Comparison of ENCODE assay signal across 8 cellular contexts in the genomic region with DNA sequence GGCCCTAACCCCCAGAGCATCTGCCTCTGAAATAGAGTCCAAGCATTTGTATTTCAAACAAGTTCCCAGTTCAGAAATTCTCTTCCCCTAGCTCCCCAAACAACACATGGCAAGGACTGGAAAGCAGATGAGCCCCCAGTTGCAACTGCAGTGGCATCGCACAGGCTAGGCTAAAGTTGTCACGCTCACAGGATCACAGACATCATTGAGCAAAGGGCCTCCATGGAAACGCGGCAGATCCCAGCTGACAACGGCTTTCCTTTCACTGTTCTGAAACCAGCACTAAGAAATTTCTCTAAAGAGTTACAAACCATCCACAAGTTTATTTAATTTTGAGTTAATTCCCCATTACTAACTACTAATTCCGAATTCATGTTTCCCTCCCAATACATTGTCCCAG.
"Had no signal": no experiment of that assay in that cellular context is flagged by ENCODE, and none has a peak within 500 bp of the region (broad histone marks: within the 10 kb centered on the region; RNA-seq: fewer than 3 reads in every experiment).

No MANE protein-coding gene starts in this region.

- FAIRE-seq: HTR-8/SVneo, K562 had no signal

- H3K36me3 ChIP-seq: HAP-1 had no signal

- H3K4me3 ChIP-seq: GM23248, HAP-1, K562 had no signal

- DNase-seq: GM23248, GOT3, H7, HFFc6, IMR-90 had no signal

- H3K9me3 ChIP-seq: HAP-1 had no signal

- H3K27ac ChIP-seq: GM23248 had no signal

- H3K27ac Mint-ChIP-seq: HFFc6 had no signal

- H3K4me3 Mint-ChIP-seq: HFFc6 had no signal

- H3K9ac ChIP-seq: GM23248 had no signal

- H2AFZ ChIP-seq: GM23248 had no signal
